ENCODE assay signal across 15 cellular contexts in genomic region chr2:138455691-138456090, GRCh38.
"Had no signal": no experiment of that assay in that cellular context is flagged by ENCODE, and none has a peak within 500 bp of the region (broad histone marks: within the 10 kb centered on the region; RNA-seq: fewer than 3 reads in every experiment).

No MANE protein-coding gene starts in this region.

- H3K4me1 ChIP-seq: gastroesophageal sphincter, heart right ventricle had no signal

- ATAC-seq: activated CD8-positive, alpha-beta T cell treated with anti-CD3 and anti-CD28 coated beads, Interleukin-2, amount 10 ng/mL, durations not matched to agents 7 days and 5 days; activated naive CD8-positive, alpha-beta T cell treated with anti-CD3 and anti-CD28 coated beads, Interleukin-2, amount 50 U/mL, for 24 hours; gastroesophageal sphincter; heart right ventricle; stimulated activated naive B cell treated with anti-CD40 and anti-IgM and Interleukin-4, amounts not matched to agents 10 μg/mL and 1 μg/mL and 100 μg/mL, for 72 hours had no signal

- H3K9me3 ChIP-seq: gastroesophageal sphincter had no signal

- DNase-seq: activated CD4-positive, alpha-beta T cell treated with anti-CD3 and anti-CD28 coated beads, Interleukin-2, amount 10 ng/mL, durations not matched to agents 24 days and 14 days; activated CD8-positive, alpha-beta memory T cell treated with anti-CD3 and anti-CD28 coated beads, Interleukin-2, amount 50 U/mL, for 4 hours; activated CD8-positive, alpha-beta T cell treated with anti-CD3 and anti-CD28 coated beads, Interleukin-2, amount 10 ng/mL, durations not matched to agents 7 days and 5 days; activated effector memory CD4-positive, alpha-beta T cell treated with Interleukin-2 at 50 U/mL for 16 hours; activated naive CD4-positive, alpha-beta T cell treated with anti-CD3 and anti-CD28 coated beads, Interleukin-2, amount 10 ng/mL, durations not matched to agents 7 days and 5 days; activated naive CD8-positive, alpha-beta T cell treated with anti-CD3 and anti-CD28 coated beads, Interleukin-2, amount 50 U/mL, for 24 hours; activated T-cell treated with anti-CD3 and anti-CD28 coated beads, Interleukin-2, amount 50 U/mL, for 48 hours; anterior cingulate cortex; brain microvascular endothelial cell; heart right ventricle; nucleus accumbens; retina; stimulated activated naive B cell treated with anti-CD40 and anti-IgM and Interleukin-4, amounts not matched to agents 10 μg/mL and 1 μg/mL and 100 μg/mL, for 72 hours had no signal

- H3K4me3 ChIP-seq: coronary artery, gastroesophageal sphincter, heart right ventricle had no signal

- H3K27ac ChIP-seq: brain microvascular endothelial cell, coronary artery, gastroesophageal sphincter, heart right ventricle had no signal

- H3K36me3 ChIP-seq: brain microvascular endothelial cell, gastroesophageal sphincter, heart right ventricle had no signal

- H3K27me3 ChIP-seq: brain microvascular endothelial cell, gastroesophageal sphincter, heart right ventricle had no signal
